1 cellular context compared by ENCODE assay signal in genomic region chr12:120445911-120446909, GRCh38.
TF ChIP-seq lines count a peak whose summit lies in the region.

Gene GATC (plus strand): TSS chr12:120446444. CDS start chr12:120446481, 37 bp downstream.
Gene TRIAP1 (minus strand): TSS chr12:120446384. CDS start chr12:120446372, 12 bp downstream.

TF ChIP-seq in HEK293, 187 proteins besides CTCF, POLR2A, EP300 and RAD21 (continued from another document and continues in another):
- TF ChIP-seq OSR2 (tag by site-specific recombination; IDR thresholded peaks at IDR 0.05) = 0 out of 2 replicates have a peak, but pooled peaks have one; percentile 10
- no peak for TF ChIP-seq ZNF549 (tag by site-specific recombination; IDR thresholded peaks at IDR 0.05)
- peak; percentile 97 for TF ChIP-seq ZXDB (tag by site-specific recombination; IDR thresholded peaks at IDR 0.05)
- peak; percentile 72 for TF ChIP-seq KLF16 (tag by site-specific recombination; IDR thresholded peaks at IDR 0.05)
- TF ChIP-seq ZNF843 (tag by site-specific recombination; IDR thresholded peaks at IDR 0.05) = peak; percentile 85
- TF ChIP-seq ZNF24 (tag by site-specific recombination; IDR thresholded peaks at IDR 0.05) = peak; percentile 95
- 0 out of 2 replicates have a peak, but pooled peaks have one; percentile 14 for TF ChIP-seq KLF10 (tag by site-specific recombination; IDR thresholded peaks at IDR 0.05)
- peak; percentile 78; the same call in 1 of the 2 replicates for TF ChIP-seq ZNF610 (tag by site-specific recombination; IDR thresholded peaks at IDR 0.05; ENCODE audit: borderline replicate concordance)
- TF ChIP-seq ZBTB11 (tag by site-specific recombination; conservative IDR thresholded peaks at IDR 0.05; ENCODE audit: low read depth) = peak; percentile 43; the same call in 1 of the 2 replicates
- peak; percentile 99 for TF ChIP-seq ZNF501 (tag by site-specific recombination; IDR thresholded peaks at IDR 0.05)
- peak; percentile 97 for TF ChIP-seq ZFP37 (tag by site-specific recombination; IDR thresholded peaks at IDR 0.05)
- TF ChIP-seq PBX3 (CRISPR knock-in tag; IDR thresholded peaks at IDR 0.05) = peak; percentile 96
- TF ChIP-seq ZNF23 (tag by site-specific recombination; IDR thresholded peaks at IDR 0.05; ENCODE audit: borderline replicate concordance) = no peak
- peak; percentile 60 for TF ChIP-seq REST (tag by site-specific recombination; IDR thresholded peaks at IDR 0.05)
- TF ChIP-seq ZNF792 (tag by site-specific recombination; IDR thresholded peaks at IDR 0.05) = peak; percentile 41; the same call in 1 of the 2 replicates
- TF ChIP-seq ELK4 (IDR thresholded peaks at IDR 0.05; ENCODE audit: borderline replicate concordance, low read depth, low read length) = no peak
- TF ChIP-seq ZNF121 (tag by site-specific recombination; IDR thresholded peaks at IDR 0.05) = peak; percentile 72; the same call in 1 of the 2 replicates
- no peak for TF ChIP-seq ZNF148 (tag by site-specific recombination; IDR thresholded peaks at IDR 0.05; ENCODE audit: borderline replicate concordance)
- TF ChIP-seq ZIC2 (tag by site-specific recombination; IDR thresholded peaks at IDR 0.05) = peak; percentile 93
- TF ChIP-seq ZFHX2 (tag by site-specific recombination; conservative IDR thresholded peaks at IDR 0.05) = peak; percentile 89
- peak; percentile 63; the same call in 1 of the 2 replicates for TF ChIP-seq ZNF18 (tag by site-specific recombination; IDR thresholded peaks at IDR 0.05)
- TF ChIP-seq ZNF133 (tag by site-specific recombination; IDR thresholded peaks at IDR 0.05) = no peak
- peak; percentile 89; the same call in 1 of the 2 replicates for TF ChIP-seq ZNF280D (tag by site-specific recombination; IDR thresholded peaks at IDR 0.05)
- peak; percentile 84 for TF ChIP-seq ZBTB20 (tag by site-specific recombination; IDR thresholded peaks at IDR 0.05)
- TF ChIP-seq ZNF639 (tag by site-specific recombination; IDR thresholded peaks at IDR 0.05) = peak; percentile 97
- TF ChIP-seq ZNF10 (tag by site-specific recombination; IDR thresholded peaks at IDR 0.05) = peak; percentile 74; the same call in 1 of the 2 replicates
- TF ChIP-seq YY2 (tag by site-specific recombination; IDR thresholded peaks at IDR 0.05) = peak; percentile 98
- TF ChIP-seq ZNF585B (tag by site-specific recombination; IDR thresholded peaks at IDR 0.05) = no peak
- TF ChIP-seq PRDM6 (tag by site-specific recombination; IDR thresholded peaks at IDR 0.05) = no peak; the same call in 1 of the 2 replicates
- peak; percentile 98 for TF ChIP-seq ZSCAN30 (tag by site-specific recombination; IDR thresholded peaks at IDR 0.05)
- peak; percentile 75 for TF ChIP-seq ZNF146 (tag by site-specific recombination; IDR thresholded peaks at IDR 0.05)
- TF ChIP-seq ZNF830 (tag by site-specific recombination; IDR thresholded peaks at IDR 0.05; ENCODE audit: low read depth) = no peak
- peak; percentile 56; the same call in 1 of the 2 replicates for TF ChIP-seq ZBTB1 (tag by site-specific recombination; IDR thresholded peaks at IDR 0.05)
- peak; percentile 61; the same call in 1 of the 2 replicates for TF ChIP-seq ZNF394 (tag by site-specific recombination; IDR thresholded peaks at IDR 0.05; ENCODE audit: borderline replicate concordance)
- TF ChIP-seq ZNF354C (tag by site-specific recombination; IDR thresholded peaks at IDR 0.05; ENCODE audit: borderline replicate concordance, low read depth) = no peak
- no peak for TF ChIP-seq ZNF785 (tag by site-specific recombination; IDR thresholded peaks at IDR 0.05)
